Comparison of ENCODE assay signal across 1 cellular context in the genomic region with DNA sequence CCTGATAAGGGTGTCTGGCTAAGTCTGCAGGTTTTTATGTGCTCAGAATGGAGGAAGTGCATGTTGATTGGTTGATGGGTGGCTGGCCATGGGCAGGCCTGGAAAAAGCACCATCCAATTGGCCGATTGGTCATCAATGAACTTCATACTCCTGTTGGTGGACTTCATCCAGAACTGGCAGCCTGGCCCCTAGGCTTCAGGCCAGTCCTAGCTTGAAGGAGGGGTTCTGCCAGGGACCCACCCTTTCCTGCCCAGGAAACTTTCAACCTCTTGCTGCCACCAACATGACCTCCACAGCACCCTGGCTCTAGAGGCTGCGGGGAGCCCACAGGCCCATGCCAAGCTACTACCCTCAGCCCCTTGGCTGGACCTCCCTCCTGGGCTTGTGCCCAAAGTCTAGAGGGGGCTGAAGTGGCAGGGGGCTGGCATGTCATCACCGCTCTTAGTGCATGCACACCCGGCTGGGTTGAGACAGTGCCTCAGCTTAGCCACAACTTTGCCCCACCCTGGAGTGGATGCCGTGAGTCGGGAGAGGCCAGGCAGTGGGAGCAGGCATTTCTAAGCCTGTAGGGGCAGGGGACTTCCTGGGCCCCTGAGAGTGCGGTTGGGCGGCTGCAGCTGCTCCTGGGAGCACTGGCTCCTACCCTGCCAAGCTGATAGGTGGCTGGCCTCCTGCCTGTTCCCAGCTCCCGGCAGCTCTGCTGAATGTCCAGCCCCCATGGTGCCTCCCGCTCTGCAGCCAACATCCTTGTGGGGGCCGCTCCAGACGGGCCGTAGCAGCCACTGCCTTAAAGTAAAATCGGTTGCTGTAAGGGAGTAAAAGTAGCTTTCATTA.
TF ChIP-seq lines count a peak whose summit lies in the region.

No MANE protein-coding gene starts in this region.

TF ChIP-seq in HepG2, 621 proteins besides CTCF, POLR2A, EP300 and RAD21:
- TF ChIP-seq ZNF652 (CRISPR knock-in tag; IDR thresholded peaks at IDR 0.05; ENCODE audit: borderline replicate concordance, low read depth): peak; percentile 33; the same call in 1 of the 2 replicates
- TF ChIP-seq ZMYM3 (CRISPR knock-in tag; IDR thresholded peaks at IDR 0.05): no peak
